8 cellular contexts compared by ENCODE assay signal in the genomic region with DNA sequence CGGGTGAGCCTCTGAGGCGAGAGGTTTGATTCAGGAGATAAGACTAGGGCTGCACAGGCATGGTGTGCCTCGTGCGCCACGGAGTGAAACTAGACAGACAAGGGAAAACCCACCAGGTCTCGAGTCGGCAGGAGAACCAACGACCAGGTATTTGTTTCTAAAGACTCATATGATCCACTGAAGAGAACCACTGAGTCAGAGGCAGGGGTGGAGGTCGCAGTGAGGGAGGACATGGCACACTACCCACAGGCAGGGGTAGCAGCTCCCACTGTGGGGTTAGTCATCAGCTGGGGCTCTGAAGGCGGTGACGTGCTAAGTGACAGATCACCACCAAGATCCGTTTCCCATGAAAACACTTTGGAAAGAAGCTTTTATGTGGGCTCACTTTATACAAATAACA. TPM values are rescaled to one million over a fixed set of nuclear protein-coding genes. Genes with fewer than 3 reads are reported as not detected.
DNase-seq lines count a peak whose midpoint lies in the region; ATAC-seq and TF ChIP-seq lines count a peak whose summit lies in the region.

No MANE protein-coding gene starts in this region.

- H3K27me3 ChIP-seq in Peyer's patch, result no peaks in the 10 kb centered on the region
- H3K27me3 ChIP-seq in neural progenitor cell, result no peaks in the 10 kb centered on the region

- no peaks in the 10 kb centered on the region for H3K9me3 Mint-ChIP-seq in activated naive CD8-positive, alpha-beta T cell treated with anti-CD3 and anti-CD28 coated beads, Interleukin-2, amount 50 U/mL, for 24 hours
- no peaks in the 10 kb centered on the region for H3K9me3 Mint-ChIP-seq in neural progenitor cell

- TF ChIP-seq CTCF in Peyer's patch (IDR thresholded peaks at IDR 0.05) (no peak), neural progenitor cell (IDR thresholded peaks at IDR 0.05) (no peak)

- peaks cover 89% of the 10 kb centered on the region for H3K79me2 ChIP-seq in neural progenitor cell (ENCODE audit: low read depth)

- H3K4me3 Mint-ChIP-seq in T-helper 17 cell (peak overlapping the region; percentile 91), neural progenitor cell (no peak overlapping the region)
- H3K4me3 Mint-ChIP-seq in activated naive CD8-positive, alpha-beta T cell treated with anti-CD3 and anti-CD28 coated beads, Interleukin-2, amount 50 U/mL, for 24 hours, result peak overlapping the region; percentile 73

- H3K4me1 Mint-ChIP-seq in T-helper 17 cell, result peaks cover 52% of the 10 kb centered on the region
- H3K4me1 Mint-ChIP-seq in activated naive CD8-positive, alpha-beta T cell treated with anti-CD3 and anti-CD28 coated beads, Interleukin-2, amount 50 U/mL, for 24 hours, result peaks cover 95% of the 10 kb centered on the region
- peaks cover 45% of the 10 kb centered on the region for H3K4me1 Mint-ChIP-seq in neural progenitor cell

- H3K4me3 ChIP-seq in Peyer's patch, result no peak overlapping the region
- no peak overlapping the region for H3K4me3 ChIP-seq in neural progenitor cell

- H3K9ac ChIP-seq in neural progenitor cell, result no peak overlapping the region

- H3K9me3 ChIP-seq in T-helper 17 cell (ENCODE audit: control insufficient read depth, low read length, poor library complexity, severe bottlenecking) (no peaks in the 10 kb centered on the region), Peyer's patch (no peaks in the 10 kb centered on the region), neural progenitor cell (ENCODE audit: low read depth) (no peaks in the 10 kb centered on the region)

- H3F3A ChIP-seq in neural progenitor cell (ENCODE audit: low read depth), result peaks cover 19% of the 10 kb centered on the region

- peak; percentile 50 for DNase-seq in AG08395 (ENCODE audit: low spot score)
- DNase-seq in T-helper 17 cell, result peak in 2 of 3 donors; percentile 11 to 24
- DNase-seq in activated naive CD8-positive, alpha-beta T cell treated with anti-CD3 and anti-CD28 coated beads, Interleukin-2, amount 50 U/mL, for 24 hours, result peak; percentile 79
- peak; percentile 77 for DNase-seq in posterior vena cava (ENCODE audit: low spot score)
- DNase-seq in Peyer's patch, result no peak
- no peak for DNase-seq in germinal center (ENCODE audit: low spot score)
- DNase-seq in neural progenitor cell (ENCODE audit: low spot score), result no peak

- no peak for TF ChIP-seq POLR2A in Peyer's patch (IDR thresholded peaks at IDR 0.05)

- no peaks in the 10 kb centered on the region for H3K27me3 Mint-ChIP-seq in T-helper 17 cell
- no peaks in the 10 kb centered on the region for H3K27me3 Mint-ChIP-seq in activated naive CD8-positive, alpha-beta T cell treated with anti-CD3 and anti-CD28 coated beads, Interleukin-2, amount 50 U/mL, for 24 hours
- H3K27me3 Mint-ChIP-seq in neural progenitor cell (ENCODE audit: insufficient read depth, low read depth), result no peaks in the 10 kb centered on the region

- intact Hi-C loops in posterior vena cava (cut with DNase I), result no loop called here

- H3K27ac Mint-ChIP-seq in T-helper 17 cell, result peak overlapping the region; percentile 95
- H3K27ac Mint-ChIP-seq in activated naive CD8-positive, alpha-beta T cell treated with anti-CD3 and anti-CD28 coated beads, Interleukin-2, amount 50 U/mL, for 24 hours, result peak overlapping the region; percentile 98
- H3K27ac Mint-ChIP-seq in neural progenitor cell, result no peak overlapping the region

- no peak overlapping the region for H2AFZ ChIP-seq in neural progenitor cell (replicated peaks)

- H3K4me2 ChIP-seq in neural progenitor cell, result no peak overlapping the region

- H3K4me1 ChIP-seq in Peyer's patch, result peaks cover 0 to 13% (median 0%) of the 10 kb centered on the region in 4 donors
- H3K4me1 ChIP-seq in neural progenitor cell, result peaks cover 17% of the 10 kb centered on the region

- H3K36me3 ChIP-seq in Peyer's patch, result no peaks in the 10 kb centered on the region
- no peaks in the 10 kb centered on the region for H3K36me3 ChIP-seq in neural progenitor cell

- peaks cover 75% of the 10 kb centered on the region for H4K20me1 ChIP-seq in neural progenitor cell (ENCODE audit: low read depth)

- H3K36me3 Mint-ChIP-seq in T-helper 17 cell (ENCODE audit: low read depth) (no peaks in the 10 kb centered on the region), neural progenitor cell (peaks cover 15% of the 10 kb centered on the region)
- H3K36me3 Mint-ChIP-seq in activated naive CD8-positive, alpha-beta T cell treated with anti-CD3 and anti-CD28 coated beads, Interleukin-2, amount 50 U/mL, for 24 hours (ENCODE audit: low read depth), result peaks cover 38% of the 10 kb centered on the region

- H3K27ac ChIP-seq in Peyer's patch (no peak overlapping the region), neural progenitor cell (no peak overlapping the region)

- ATAC-seq in T-helper 17 cell, result peak; percentile 90
- peak; percentile 94 for ATAC-seq in activated naive CD8-positive, alpha-beta T cell treated with anti-CD3 and anti-CD28 coated beads, Interleukin-2, amount 50 U/mL, for 24 hours
- ATAC-seq in GM21381 (IDR thresholded peaks at IDR 0.05; ENCODE audit: unreplicated experiment), result no peak

RNA-seq across cellular contexts. Expression of gene CHSY1, which starts 45.7 kb away (rescaled TPM):
- 10 to 100 TPM; 10.5 to 12.9 TPM for total RNA-seq in T-helper 17 cell
- 10 to 100 TPM; 48.6 to 57.3 TPM for total RNA-seq in posterior vena cava
- 10 to 100 TPM in 1 of 4 donors, 1 to 10 TPM in 3; 8.1 to 31.4 (median 9.3) TPM for total RNA-seq in Peyer's patch
- total RNA-seq in neural progenitor cell (ENCODE audit: low replicate concordance), result 23.3 TPM in 2 replicates

Comparison
In these comparisons a context has a peak if more than half of its experiments do, and no peak if none do; other contexts are left out.
1. DNase-seq: peak in AG08395 (single experiment), T-helper 17 cell (2 of 3), activated naive CD8-positive, alpha-beta T cell treated with anti-CD3 and anti-CD28 coated beads, Interleukin-2, amount 50 U/mL, for 24 hours (single experiment) and posterior vena cava (single experiment); none in Peyer's patch (0 of 3), germinal center (single experiment) and neural progenitor cell (single experiment).